In the genomic region with DNA sequence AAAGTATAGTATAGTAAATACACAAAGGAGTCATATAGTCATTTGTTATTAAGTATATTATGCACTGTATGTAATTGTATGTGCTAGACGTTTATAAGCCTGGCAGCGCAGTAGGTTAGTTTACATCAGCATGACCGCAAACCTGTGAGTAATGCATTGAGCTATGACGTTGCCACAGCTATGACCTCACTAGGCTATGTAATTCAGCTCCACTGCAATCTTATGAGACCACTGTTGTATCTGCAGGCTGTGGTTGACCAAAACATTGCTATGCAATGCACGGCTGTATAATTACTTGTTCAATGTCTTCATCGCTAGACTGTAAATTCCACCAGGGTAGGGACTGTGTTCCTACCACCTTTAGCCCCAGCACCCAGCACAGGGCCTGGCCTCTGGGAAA, we compare ENCODE assay signal across 21 cellular contexts. TPM values are rescaled to one million over a fixed set of nuclear protein-coding genes. Genes with fewer than 3 reads are reported as not detected.
A peak's percentile ranks its signal among the peaks of the same experiment; 100 is the strongest.
DNase-seq lines count a peak whose midpoint lies in the region; ATAC-seq, FAIRE-seq and TF ChIP-seq lines count a peak whose summit lies in the region.
"Had no signal": no experiment of that assay in that cellular context is flagged by ENCODE, and none has a peak within 500 bp of the region (broad histone marks: within the 10 kb centered on the region; RNA-seq: fewer than 3 reads in every experiment).

No MANE protein-coding gene starts in this region.

- intact Hi-C loops in IMR-90 (cut with micrococcal nuclease) (no loop called here), left cardiac atrium (cut with DNase I) (no loop called here), ovary (cut with DNase I) (loop anchor here in 1 of 4 donors (10.0 kb wide), 1 partner anchor 77 kb away; no protein-coding TSS in a partner anchor)

- no peak overlapping the region for H3K4ac ChIP-seq in IMR-90 (ENCODE audit: low read depth, low read length)
- no peak overlapping the region for H3K4ac ChIP-seq in mesenchymal stem cell (ENCODE audit: low read depth in 1 of 2, low read length in 2 of 2)

- H2AK9ac ChIP-seq in IMR-90 (replicated peaks; ENCODE audit: low read depth, low read length, poor library complexity) = no peak overlapping the region

- H4K20me1 ChIP-seq in GM23248 (ENCODE audit: insufficient read depth) (no peaks in the 10 kb centered on the region), IMR-90 (ENCODE audit: insufficient read depth, low read length) (no peaks in the 10 kb centered on the region)

- no peaks in the 10 kb centered on the region for H3K9me2 ChIP-seq in GM23248 (ENCODE audit: insufficient read depth)

- H3K79me2 ChIP-seq in GM23248 (ENCODE audit: insufficient read depth) = no peaks in the 10 kb centered on the region

- peaks cover 13% of the 10 kb centered on the region for H3K27me3 ChIP-seq in GM23248 (replicated peaks; ENCODE audit: insufficient read depth)
- H3K27me3 ChIP-seq in IMR-90 (ENCODE audit: control insufficient read depth, insufficient read depth, low read length) = no peaks in the 10 kb centered on the region; the same call in 1 of the 2 replicates
- no peaks in the 10 kb centered on the region for H3K27me3 ChIP-seq in bronchial epithelial cell (ENCODE audit: control insufficient read depth, insufficient read depth, low read length)
- peaks cover 0 to under 1% of the 10 kb centered on the region in 2 experiments for H3K27me3 ChIP-seq in mesenchymal stem cell (ENCODE audit: control insufficient read depth in 1 of 2, insufficient read depth in 1 of 2, low read length in 2 of 2)
- no peaks in the 10 kb centered on the region for H3K27me3 ChIP-seq in ovary

- no peak overlapping the region for H2BK5ac ChIP-seq in IMR-90 (ENCODE audit: low read depth, low read length, poor library complexity, severe bottlenecking)
- no peak overlapping the region for H2BK5ac ChIP-seq in mesenchymal stem cell (ENCODE audit: low read depth, low read length, poor library complexity, severe bottlenecking)

- H3K23ac ChIP-seq in IMR-90 (ENCODE audit: low read depth, low read length) (no peak overlapping the region), mesenchymal stem cell (ENCODE audit: low read length in 2 of 2) (no peak overlapping the region)

- DNase-seq in GM23248 = peak; percentile 20
- DNase-seq in IMR-90 = peak; percentile 47
- DNase-seq in bronchial epithelial cell (ENCODE audit: low read depth) = peak; percentile 5
- peak; percentile 34 for DNase-seq in mesenchymal stem cell
- DNase-seq in left cardiac atrium = no peak
- DNase-seq in medulla oblongata (ENCODE audit: extremely low spot score) = no peak
- DNase-seq in NCI-H2171 treated with DMSO at 0.1 percent for 48 hours (lab: John Stamatoyannopoulos, UW) = no peak
- no peak for DNase-seq in ovary
- DNase-seq: DMS53, GOT3, KG1, NCI-H1105, NCI-H1694, NCI-H2081, NCI-H446, NCI-H526, OCI-M1, Right ventricle myocardium superior had no signal

- no peak overlapping the region for H2BK15ac ChIP-seq in IMR-90 (ENCODE audit: low read depth, low read length)
- H2BK15ac ChIP-seq in mesenchymal stem cell (ENCODE audit: low read depth, poor library complexity, severe bottlenecking) = no peak overlapping the region

- FAIRE-seq in bronchial epithelial cell (lab: Jason Lieb, UNC) = no peak
- FAIRE-seq: A549, GM12878, RCC 7860 had no signal

- CTCF ChIA-PET in IMR-90 (lab: Yijun Ruan, JAX) = interaction anchor here (4.0 kb wide), 1 partner anchor 77 kb away, joined by 17 read pairs; no protein-coding TSS in a partner anchor

- dilution Hi-C loops in IMR-90 (cut with HindIII; ENCODE audit: low sequenced_read_pairs, unreplicated experiment) = no loop called here

- H3K4me3 ChIP-seq in GM23248 (no peak overlapping the region), IMR-90 (ENCODE audit: insufficient read depth, low read depth, low read length) (no peak overlapping the region), bronchial epithelial cell (ENCODE audit: low read depth, low read length) (no peak overlapping the region), mesenchymal stem cell (ENCODE audit: insufficient read depth in 1 of 2, low read depth in 1 of 2, low read length in 2 of 2) (no peak overlapping the region), ovary (no peak overlapping the region)
- H3K4me3 ChIP-seq: A549, GM12878 had no signal

- H3K4me2 ChIP-seq in GM23248 (ENCODE audit: unreplicated experiment) (no peak overlapping the region), IMR-90 (ENCODE audit: low read depth, low read length) (no peak overlapping the region), mesenchymal stem cell (ENCODE audit: low read length, poor library complexity, severe bottlenecking) (no peak overlapping the region)
- H3K4me2 ChIP-seq: A549 had no signal

- H3K9me3 ChIP-seq in GM23248 (ENCODE audit: low read depth) = no peaks in the 10 kb centered on the region
- H3K9me3 ChIP-seq in IMR-90 (ENCODE audit: control insufficient read depth, insufficient read depth, low read length) = no peaks in the 10 kb centered on the region
- no peaks in the 10 kb centered on the region for H3K9me3 ChIP-seq in mesenchymal stem cell (ENCODE audit: control insufficient read depth, low read length)
- no peaks in the 10 kb centered on the region for H3K9me3 ChIP-seq in ovary
- H3K9me3 ChIP-seq: A549 had no signal

- TF ChIP-seq CTCF in IMR-90 (conservative IDR thresholded peaks at IDR 0.05; ENCODE audit: low read depth, low read length) (no peak), bronchial epithelial cell (IDR thresholded peaks at IDR 0.05; ENCODE audit: insufficient read depth, low read length, severe bottlenecking) (no peak), ovary (IDR thresholded peaks at IDR 0.05) (no peak)

- in situ Hi-C loops in GM23248 (cut with MboI) = loop anchor here (25.0 kb wide), 1 partner anchor 379 kb away; the partner anchor contains the start of gene CIPC
- in situ Hi-C loops in IMR-90 (cut with MboI; ENCODE audit: low sequenced_read_pairs) = no loop called here

- no peak overlapping the region for H3K18ac ChIP-seq in IMR-90 (ENCODE audit: low read depth, low read length)
- H3K18ac ChIP-seq in mesenchymal stem cell (ENCODE audit: low read depth in 1 of 2, low read length in 2 of 2) = no peak overlapping the region

- TF ChIP-seq RAD21 in IMR-90 (IDR thresholded peaks at IDR 0.05; ENCODE audit: low read length) = no peak

- H3K36me3 ChIP-seq in GM23248 (ENCODE audit: low read depth) (no peaks in the 10 kb centered on the region), IMR-90 (ENCODE audit: control insufficient read depth, insufficient read depth, low read length) (no peaks in the 10 kb centered on the region), bronchial epithelial cell (ENCODE audit: control insufficient read depth, insufficient read depth, low read length) (no peaks in the 10 kb centered on the region), mesenchymal stem cell (ENCODE audit: control insufficient read depth in 1 of 2, insufficient read depth in 2 of 2, low read depth in 1 of 2, low read length in 2 of 2) (no peaks in the 10 kb centered on the region), ovary (no peaks in the 10 kb centered on the region)

- no peak overlapping the region for H2BK120ac ChIP-seq in IMR-90 (ENCODE audit: low read depth, low read length)
- H2BK120ac ChIP-seq in mesenchymal stem cell (ENCODE audit: low read depth, low read length) = no peak overlapping the region

- no peaks in the 10 kb centered on the region for H3K79me1 ChIP-seq in IMR-90 (ENCODE audit: low read depth in 1 of 2, low read length in 2 of 2)
- H3K79me1 ChIP-seq in mesenchymal stem cell (replicated peaks; ENCODE audit: low read length, poor library complexity, severe bottlenecking) = no peaks in the 10 kb centered on the region

- POLR2A ChIA-PET in IMR-90 (lab: Charles Lee; ENCODE audit: unreplicated experiment) = no interaction called here

- no peak overlapping the region for H4K8ac ChIP-seq in IMR-90 (ENCODE audit: low read depth in 2 of 2, low read length in 2 of 2)
- no peak overlapping the region for H4K8ac ChIP-seq in mesenchymal stem cell (ENCODE audit: low read length)

- H3K14ac ChIP-seq in IMR-90 (replicated peaks; ENCODE audit: low read depth, low read length) (no peak overlapping the region), mesenchymal stem cell (ENCODE audit: low read length in 2 of 2) (no peak overlapping the region)

- H3K27ac ChIP-seq in GM23248 = no peak overlapping the region
- no peak overlapping the region for H3K27ac ChIP-seq in IMR-90 (ENCODE audit: insufficient read depth, low read length)
- no peak overlapping the region for H3K27ac ChIP-seq in mesenchymal stem cell (ENCODE audit: low read length, poor library complexity, severe bottlenecking)
- no peak overlapping the region for H3K27ac ChIP-seq in ovary
- H3K27ac ChIP-seq: A549 had no signal

- no peak overlapping the region for H2BK20ac ChIP-seq in IMR-90 (ENCODE audit: low read depth, low read length)

- TF ChIP-seq POLR2A in IMR-90 (IDR thresholded peaks at IDR 0.05; ENCODE audit: low read depth, low read length) (no peak), ovary (IDR thresholded peaks at IDR 0.05) (no peak)

- no peak overlapping the region for H3K9ac ChIP-seq in GM23248
- no peak overlapping the region for H3K9ac ChIP-seq in IMR-90 (ENCODE audit: low read depth, low read length)
- no peak overlapping the region for H3K9ac ChIP-seq in mesenchymal stem cell (ENCODE audit: low read length)

- H3F3A ChIP-seq in GM23248 (ENCODE audit: insufficient read depth) = no peaks in the 10 kb centered on the region

- H2BK12ac ChIP-seq in mesenchymal stem cell (ENCODE audit: low read length in 2 of 2) = no peak overlapping the region

- no peak overlapping the region for H3K56ac ChIP-seq in IMR-90 (ENCODE audit: extremely low read depth, insufficient read depth, low read length)

- TF ChIP-seq EP300 in ovary (IDR thresholded peaks at IDR 0.05) = no peak

- H4K5ac ChIP-seq in IMR-90 (ENCODE audit: low read depth, low read length) = no peak overlapping the region

- H2AK5ac ChIP-seq in IMR-90 (ENCODE audit: low read depth, low read length) (no peak overlapping the region), mesenchymal stem cell (ENCODE audit: low read length, severe bottlenecking) (no peak overlapping the region)

- H3K4me1 ChIP-seq in GM23248 (ENCODE audit: insufficient read depth) (no peaks in the 10 kb centered on the region), IMR-90 (ENCODE audit: control insufficient read depth, insufficient read depth, low read length) (no peaks in the 10 kb centered on the region), mesenchymal stem cell (ENCODE audit: control insufficient read depth, insufficient read depth, low read depth, low read length) (no peaks in the 10 kb centered on the region), ovary (ENCODE audit: insufficient read depth) (no peaks in the 10 kb centered on the region)

- BruUV-seq in IMR-90 (replicated peaks; lab: Mats Ljungman, UMichigan) = no TSS peak

- no peaks in the 10 kb centered on the region for H3K9me1 ChIP-seq in IMR-90 (ENCODE audit: insufficient read depth, low read length)

- WGBS in GM23248 (ENCODE audit: low coverage in 1 of 2, low lambda C conversion rate in 2 of 2, missing lambda C conversion rate in 2 of 2), 2 experiments = 64 to 65% methylated on average over 6 of the region's 6 CpGs
- 56% methylated on average over 4 of the region's 6 CpGs; no CpG with 5 or more reads in 1 of the 2 experiments for WGBS in IMR-90 (ENCODE audit: extremely low coverage in 2 of 2, insufficient read length in 1 of 2), 2 experiments
- 70% methylated on average over 6 of the region's 6 CpGs for WGBS in mesenchymal stem cell
- 86 to 88% (median 88%) methylated on average over 6 of the region's 6 CpGs for WGBS in ovary, 3 donors

- no peak for ATAC-seq in IMR-90 (ENCODE audit: low read depth)
- ATAC-seq in left cardiac atrium = no peak
- ATAC-seq: A549, GM12878 had no signal

- no peak overlapping the region for H2AFZ ChIP-seq in GM23248
- H2AFZ ChIP-seq in IMR-90 (replicated peaks; ENCODE audit: low read length, poor library complexity) = no peak overlapping the region
- no peak overlapping the region for H2AFZ ChIP-seq in mesenchymal stem cell (ENCODE audit: low read depth, low read length)

- H4K91ac ChIP-seq in IMR-90 (ENCODE audit: insufficient read depth, low read depth, low read length) = no peak overlapping the region
- H4K91ac ChIP-seq in mesenchymal stem cell (ENCODE audit: low read length) = no peak overlapping the region

RNA-seq across cellular contexts. Expression of gene VASH1, which starts 53.2 kb away (rescaled TPM):
- 2.6 and 2.9 TPM in 2 replicates for total RNA-seq in GM23248 (2014; rRNA removed; shearing (Covaris generic))
- polyA plus RNA-seq in GM23248 (2016; fragmentation: Nextera tagmentation; extraction: Ambion mirVana) (2.1 and 2.2 TPM in 2 replicates), IMR-90 (2012; rRNA removed) (9.5 and 9.6 TPM in 2 replicates), ovary (10 to 100 TPM; 10.9 to 21.6 TPM)
- total RNA-seq in IMR-90 (2012; rRNA removed) (1.9 and 2.0 TPM in 2 replicates), bronchial epithelial cell (not detected in 2 replicates), left cardiac atrium (100 to 1,000 TPM in 1 of 2 donors, 10 to 100 TPM in 1; 27.0 to 142 TPM), ovary (10 to 100 TPM in 5 of 7 donors, 1 to 10 TPM in 2; 5.1 to 23.8 (median 16.7) TPM)
- 5.5 TPM in 2 replicates for polyA plus RNA-seq in IMR-90 (2012; cell fraction: cytosol; rRNA removed)
- 22.8 and 31.0 TPM in 2 replicates for polyA plus RNA-seq in IMR-90 (2012; cell fraction: nucleus; rRNA removed; ENCODE audit: low replicate concordance)
- 22.2 TPM for polyA plus RNA-seq in mesenchymal stem cell (2013, experiment 1 of 2)
- polyA plus RNA-seq in mesenchymal stem cell (2013, experiment 2 of 2) = 21.4 TPM

Comparison
In these comparisons a context has a peak if more than half of its experiments do, and no peak if none do; other contexts are left out.
1. DNase-seq: peak in GM23248 (single experiment), IMR-90 (single experiment), bronchial epithelial cell (single experiment) and mesenchymal stem cell (single experiment); none in left cardiac atrium (single experiment), medulla oblongata (single experiment), NCI-H2171 treated with DMSO at 0.1 percent for 48 hours (single experiment) and ovary (0 of 5).